ENCODE assay signal across 8 cellular contexts in genomic region chr16:23510154-23510914, GRCh38. TPM values are rescaled to one million over a fixed set of nuclear protein-coding genes. Genes with fewer than 3 reads are reported as not detected.
DNase-seq lines count a peak whose midpoint lies in the region; ATAC-seq and TF ChIP-seq lines count a peak whose summit lies in the region.

A gene with protein sequence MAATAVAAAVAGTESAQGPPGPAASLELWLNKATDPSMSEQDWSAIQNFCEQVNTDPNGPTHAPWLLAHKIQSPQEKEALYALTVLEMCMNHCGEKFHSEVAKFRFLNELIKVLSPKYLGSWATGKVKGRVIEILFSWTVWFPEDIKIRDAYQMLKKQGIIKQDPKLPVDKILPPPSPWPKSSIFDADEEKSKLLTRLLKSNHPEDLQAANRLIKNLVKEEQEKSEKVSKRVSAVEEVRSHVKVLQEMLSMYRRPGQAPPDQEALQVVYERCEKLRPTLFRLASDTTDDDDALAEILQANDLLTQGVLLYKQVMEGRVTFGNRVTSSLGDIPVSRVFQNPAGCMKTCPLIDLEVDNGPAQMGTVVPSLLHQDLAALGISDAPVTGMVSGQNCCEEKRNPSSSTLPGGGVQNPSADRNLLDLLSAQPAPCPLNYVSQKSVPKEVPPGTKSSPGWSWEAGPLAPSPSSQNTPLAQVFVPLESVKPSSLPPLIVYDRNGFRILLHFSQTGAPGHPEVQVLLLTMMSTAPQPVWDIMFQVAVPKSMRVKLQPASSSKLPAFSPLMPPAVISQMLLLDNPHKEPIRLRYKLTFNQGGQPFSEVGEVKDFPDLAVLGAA (minus strand): TSS chr16:23510494. CDS start chr16:23510411, 83 bp downstream.

- H3K4me1 Mint-ChIP-seq in Caco-2 (ENCODE audit: low read depth, unreplicated experiment), result peaks cover 43% of the 10 kb centered on the region

- H3K4me3 ChIP-seq in Caco-2 (ENCODE audit: low read depth, low read length), result peak within 1 kb of the TSS; percentile 76
- peak within 1 kb of the TSS; percentile 86 for H3K4me3 ChIP-seq in HUES64 (ENCODE audit: low read length)
- peak within 1 kb of the TSS; percentile 80 to 84 for H3K4me3 ChIP-seq in mucosa of rectum (ENCODE audit: low read length in 2 of 2)

- TF ChIP-seq CTCF in Caco-2 (IDR thresholded peaks at IDR 0.05; ENCODE audit: insufficient read depth in 1 of 2, low read depth in 1 of 2, low read length in 1 of 2, severe bottlenecking in 1 of 2, unreplicated experiment in 1 of 2), result peak in 1 of 2 experiments; percentile 2

- peaks cover 6% of the 10 kb centered on the region for H3K9me3 Mint-ChIP-seq in Caco-2 (ENCODE audit: unreplicated experiment)

- peak; percentile 61 for ATAC-seq in GM21381 (IDR thresholded peaks at IDR 0.05; ENCODE audit: unreplicated experiment)

- no peaks in the 10 kb centered on the region for H3K27me3 ChIP-seq in Caco-2 (replicated peaks; ENCODE audit: control insufficient read depth, insufficient read depth, low read length)
- no peaks in the 10 kb centered on the region for H3K27me3 ChIP-seq in HUES64 (ENCODE audit: insufficient read depth, low read length)
- H3K27me3 ChIP-seq in mucosa of rectum (ENCODE audit: control insufficient read depth in 2 of 2, insufficient read depth in 2 of 2, low read length in 2 of 2), result no peaks in the 10 kb centered on the region

- H3K36me3 ChIP-seq in Caco-2 (ENCODE audit: control insufficient read depth, insufficient read depth, low read length), result no peaks in the 10 kb centered on the region
- H3K36me3 ChIP-seq in HUES64 (ENCODE audit: insufficient read depth, low read length), result peaks cover 9% of the 10 kb centered on the region
- H3K36me3 ChIP-seq in mucosa of rectum (ENCODE audit: control insufficient read depth in 2 of 2, insufficient read depth in 2 of 2, low read length in 2 of 2), result peaks cover 0 to 5% of the 10 kb centered on the region in 2 donors

- H3K27me3 Mint-ChIP-seq in Caco-2 (ENCODE audit: insufficient read depth, unreplicated experiment), result no peaks in the 10 kb centered on the region

- TF ChIP-seq POLR2A in erythroblast (IDR thresholded peaks at IDR 0.05; ENCODE audit: low read length), result peak; percentile 72

- H3K27ac ChIP-seq in HUES64 (ENCODE audit: low read depth, low read length) (peak within 1 kb of the TSS; percentile 86), mucosa of rectum (ENCODE audit: low read depth in 2 of 2, low read length in 2 of 2) (peak within 1 kb of the TSS; percentile 63 to 75)

- POLR2A ChIA-PET in Caco-2 (lab: Charles Lee), result interaction anchor here (1.5 kb wide), 1 partner anchor 13 kb away, joined by 5 read pairs; no protein-coding TSS in a partner anchor

- H3K9me3 ChIP-seq in Caco-2 (no peaks in the 10 kb centered on the region), HUES64 (ENCODE audit: insufficient read depth, low read depth, low read length) (no peaks in the 10 kb centered on the region), mucosa of rectum (ENCODE audit: control insufficient read depth in 2 of 2, low read length in 2 of 2) (no peaks in the 10 kb centered on the region)

- WGBS in HUES64, result 5% methylated on average over 72 of the region's 72 CpGs

- H3K4me3 Mint-ChIP-seq in Caco-2 (ENCODE audit: unreplicated experiment), result peak within 1 kb of the TSS; percentile 88

- peak within 1 kb of the TSS; percentile 95 for H3K9ac ChIP-seq in HUES64 (ENCODE audit: low read depth, low read length)
- peak within 1 kb of the TSS; percentile 63 to 78 for H3K9ac ChIP-seq in mucosa of rectum (ENCODE audit: low read depth in 1 of 2, low read length in 2 of 2)

- peaks cover 43% of the 10 kb centered on the region for H3K36me3 Mint-ChIP-seq in Caco-2 (ENCODE audit: insufficient read depth, unreplicated experiment)

- CTCF ChIA-PET in Caco-2 (lab: Charles Lee), result no interaction called here

- H3K4me1 ChIP-seq in Caco-2, result no peaks in the 10 kb centered on the region
- H3K4me1 ChIP-seq in HUES64 (ENCODE audit: insufficient read depth, low read length), result peaks cover 14% of the 10 kb centered on the region
- H3K4me1 ChIP-seq in mucosa of rectum (ENCODE audit: control insufficient read depth in 2 of 2, insufficient read depth in 2 of 2, low read length in 2 of 2), result peaks cover 14 to 16% of the 10 kb centered on the region in 2 donors

- no TSS peak for BruUV-seq in Caco-2 (replicated peaks; lab: Mats Ljungman, UMichigan)

- intact Hi-C loops in Caco-2 (cut with micrococcal nuclease; ENCODE audit: unreplicated experiment), result no loop called here

- peak within 1 kb of the TSS; percentile 73 for H3K27ac Mint-ChIP-seq in Caco-2 (ENCODE audit: unreplicated experiment)

- DNase-seq in Caco-2, result peak; percentile 78 to 87
- peak; percentile 14 for DNase-seq in OCI-M2 (lab: John Stamatoyannopoulos, UW; ENCODE audit: unreplicated experiment)
- DNase-seq in activated T-cell treated with anti-CD3 and anti-CD28 coated beads, Interleukin-2, amount 50 U/mL, for 1 hour, result peak; percentile 86
- peak; percentile 90 to 91 for DNase-seq in erythroblast (lab: John Stamatoyannopoulos, UW)
- DNase-seq in stimulated activated CD8-positive, alpha-beta memory T cell treated with anti-CD3 and anti-CD28 coated beads, Interleukin-4, amount 100 ng/mL, for 24 hours (ENCODE audit: low read depth), result peak; percentile 74

RNA-seq across cellular contexts. Expression of the gene that starts here (rescaled TPM):
- 92.7 and 93.4 TPM in 2 replicates for total RNA-seq in Caco-2 (2022)
- polyA plus RNA-seq in HUES64 (2013, experiment 1 of 2), result 59.6 TPM
- polyA plus RNA-seq in HUES64 (2013, experiment 2 of 2), result 53.8 TPM

Comparison
In these comparisons a context has a peak if more than half of its experiments do, and no peak if none do; other contexts are left out.
1. Peak in every context shown above with its lines: DNase-seq, ATAC-seq, H3K4me3 ChIP-seq and H3K27ac ChIP-seq.
2. DNase-seq: peak in every context shown above with its lines; median percentile 90 in erythroblast; 86 in activated T-cell treated with anti-CD3 and anti-CD28 coated beads, Interleukin-2, amount 50 U/mL, for 1 hour; 82 in Caco-2; 74 in stimulated activated CD8-positive, alpha-beta memory T cell treated with anti-CD3 and anti-CD28 coated beads, Interleukin-4, amount 100 ng/mL, for 24 hours; 14 in OCI-M2.